ENCODE assay signal across 18 cellular contexts in genomic region chr12:48419409-48419935, GRCh38. TPM values are rescaled to one million over a fixed set of nuclear protein-coding genes. Genes with fewer than 3 reads are reported as not detected.
DNase-seq lines count a peak whose midpoint lies in the region; ATAC-seq and TF ChIP-seq lines count a peak whose summit lies in the region.
"Had no signal": no experiment of that assay in that cellular context is flagged by ENCODE, and none has a peak within 500 bp of the region (broad histone marks: within the 10 kb centered on the region; RNA-seq: fewer than 3 reads in every experiment).

No MANE protein-coding gene starts in this region.

- H3K36me3 Mint-ChIP-seq in neural progenitor cell, result no peaks in the 10 kb centered on the region
- H3K36me3 Mint-ChIP-seq: CD4-positive, alpha-beta memory T cell had no signal

- H3F3A ChIP-seq in neural progenitor cell (ENCODE audit: low read depth), result no peaks in the 10 kb centered on the region

- H3K27ac Mint-ChIP-seq in neural progenitor cell, result no peak overlapping the region
- H3K27ac Mint-ChIP-seq: CD4-positive, alpha-beta memory T cell; H9; HFFc6 had no signal

- WGBS in hepatocyte (ENCODE audit: low lambda C conversion rate, missing lambda C conversion rate), result 48% methylated on average over 4 of the region's 4 CpGs

- H3K4me1 Mint-ChIP-seq in neural progenitor cell, result peaks cover 19% of the 10 kb centered on the region

- peak overlapping the region; percentile 96 for H3K27ac ChIP-seq in SK-N-MC
- H3K27ac ChIP-seq in hepatocyte, result peak overlapping the region; percentile 35
- H3K27ac ChIP-seq in neural progenitor cell, result no peak overlapping the region
- no peak overlapping the region for H3K27ac ChIP-seq in ascending aorta
- H3K27ac ChIP-seq: C4-2B, GM23248 had no signal

- TF ChIP-seq CTCF in hepatocyte (IDR thresholded peaks at IDR 0.05; ENCODE audit: poor library complexity), result no peak
- TF ChIP-seq CTCF in neural progenitor cell (IDR thresholded peaks at IDR 0.05), result no peak
- TF ChIP-seq CTCF in ascending aorta (IDR thresholded peaks at IDR 0.05), result no peak

- no peaks in the 10 kb centered on the region for H3K9me2 ChIP-seq in hepatocyte (replicated peaks; ENCODE audit: insufficient read depth)

- no peaks in the 10 kb centered on the region for H3K27me3 Mint-ChIP-seq in neural progenitor cell (ENCODE audit: insufficient read depth, low read depth)

- peaks cover 2% of the 10 kb centered on the region for H3K9me3 Mint-ChIP-seq in neural progenitor cell
- H3K9me3 Mint-ChIP-seq: HFFc6 had no signal

- H3K9ac ChIP-seq in SK-N-MC (ENCODE audit: insufficient read length), result peak overlapping the region; percentile 33
- H3K9ac ChIP-seq in neural progenitor cell, result no peak overlapping the region
- H3K9ac ChIP-seq: GM23248 had no signal

- H3K4me2 ChIP-seq in hepatocyte (peak overlapping the region; percentile 20), neural progenitor cell (peak overlapping the region; percentile 18)

- H3K27me3 ChIP-seq in H7 (ENCODE audit: control insufficient read depth, insufficient read depth, low read length) (peaks cover 22% of the 10 kb centered on the region), hepatocyte (no peaks in the 10 kb centered on the region), neural progenitor cell (no peaks in the 10 kb centered on the region), ascending aorta (no peaks in the 10 kb centered on the region)
- H3K27me3 ChIP-seq: BE2C had no signal

- DNase-seq in H7 (peak; percentile 10), SK-N-MC (ENCODE audit: low read depth, low spot score) (no peak), hepatocyte (ENCODE audit: low spot score) (no peak), neural progenitor cell (ENCODE audit: low spot score) (no peak), left ventricle myocardium superior (no peak), SIG-M5 treated with dmso at 0.1 percent for 504 hours (lab: John Stamatoyannopoulos, UW; ENCODE audit: unreplicated experiment) (no peak), mucosa of gallbladder (ENCODE audit: low spot score) (no peak), ascending aorta (ENCODE audit: low spot score in 2 of 2) (no peak)
- DNase-seq: BE2C; CD4-positive, alpha-beta memory T cell; DMS79 treated with DMSO at 0.1 percent for 48 hours; EL; GM23248; H9; HFFc6 had no signal

- H3K4me3 Mint-ChIP-seq in neural progenitor cell, result no peak overlapping the region
- H3K4me3 Mint-ChIP-seq: CD4-positive, alpha-beta memory T cell; H9; HFFc6 had no signal

- H4K20me1 ChIP-seq in hepatocyte (ENCODE audit: insufficient read depth, poor library complexity, severe bottlenecking) (no peaks in the 10 kb centered on the region), neural progenitor cell (ENCODE audit: low read depth) (no peaks in the 10 kb centered on the region)

- H3K4me1 ChIP-seq in hepatocyte (ENCODE audit: insufficient read depth), result no peaks in the 10 kb centered on the region
- peaks cover 13% of the 10 kb centered on the region for H3K4me1 ChIP-seq in neural progenitor cell
- peaks cover 0 to 1% of the 10 kb centered on the region in 2 donors for H3K4me1 ChIP-seq in ascending aorta
- H3K4me1 ChIP-seq: BE2C had no signal

- intact Hi-C loops in left ventricle myocardium superior (cut with micrococcal nuclease), result no loop called here
- intact Hi-C loops in ascending aorta (cut with DNase I), result no loop called here

- H2AFZ ChIP-seq in hepatocyte (no peak overlapping the region), neural progenitor cell (replicated peaks) (no peak overlapping the region)
- H2AFZ ChIP-seq: GM23248 had no signal

- H3K36me3 ChIP-seq in H7 (replicated peaks; ENCODE audit: control insufficient read depth, insufficient read depth, low read length), result no peaks in the 10 kb centered on the region
- H3K36me3 ChIP-seq in SK-N-MC (ENCODE audit: insufficient read depth, low read length), result no peaks in the 10 kb centered on the region
- H3K36me3 ChIP-seq in hepatocyte (replicated peaks; ENCODE audit: insufficient read depth, low read depth), result no peaks in the 10 kb centered on the region
- H3K36me3 ChIP-seq in neural progenitor cell, result no peaks in the 10 kb centered on the region
- H3K36me3 ChIP-seq in ascending aorta, result no peaks in the 10 kb centered on the region
- H3K36me3 ChIP-seq: BE2C had no signal

- no peaks in the 10 kb centered on the region for H3K79me2 ChIP-seq in hepatocyte
- H3K79me2 ChIP-seq in neural progenitor cell (ENCODE audit: low read depth), result no peaks in the 10 kb centered on the region

- H3K9me3 ChIP-seq in SK-N-MC (ENCODE audit: low read depth, low read length), result no peaks in the 10 kb centered on the region
- H3K9me3 ChIP-seq in hepatocyte (ENCODE audit: low read depth), result no peaks in the 10 kb centered on the region
- no peaks in the 10 kb centered on the region for H3K9me3 ChIP-seq in neural progenitor cell (ENCODE audit: low read depth)
- H3K9me3 ChIP-seq in ascending aorta, result no peaks in the 10 kb centered on the region
- H3K9me3 ChIP-seq: BE2C had no signal

- H3K4me3 ChIP-seq in H7 (ENCODE audit: insufficient read depth, low read depth, low read length), result no peak overlapping the region
- H3K4me3 ChIP-seq in SK-N-MC, result peak overlapping the region; percentile 5
- H3K4me3 ChIP-seq in hepatocyte, result no peak overlapping the region
- no peak overlapping the region for H3K4me3 ChIP-seq in neural progenitor cell
- H3K4me3 ChIP-seq in ascending aorta, result no peak overlapping the region
- H3K4me3 ChIP-seq: GM23248 had no signal

- no peak for ATAC-seq in left ventricle myocardium superior
- ATAC-seq: HepG2 had no signal

RNA-seq across cellular contexts. Expression of gene ANP32D, which starts 52.9 kb away (rescaled TPM):
- not detected in 2 replicates for total RNA-seq in H7 (2014; rRNA removed; shearing (Covaris generic))
- total RNA-seq in hepatocyte (not detected in 2 replicates), neural progenitor cell (ENCODE audit: low replicate concordance) (not detected in 2 replicates), left ventricle myocardium superior (not detected), mucosa of gallbladder (not detected), ascending aorta (not detected)
- not detected in 2 replicates for polyA plus RNA-seq in hepatocyte
- total RNA-seq: CD4-positive, alpha-beta memory T cell; GM23248; H9; HepG2; HFFc6 had no signal
- polyA plus RNA-seq: AG04450; CD4-positive, alpha-beta memory T cell; GM23248; HepG2 had no signal

Comparison
In these comparisons a context has a peak if more than half of its experiments do, and no peak if none do; other contexts are left out.
1. H3K27ac ChIP-seq: peak in SK-N-MC (single experiment) and hepatocyte (single experiment); none in neural progenitor cell (single experiment) and ascending aorta (0 of 2).